Comparison of ENCODE assay signal across 18 cellular contexts in the genomic region with DNA sequence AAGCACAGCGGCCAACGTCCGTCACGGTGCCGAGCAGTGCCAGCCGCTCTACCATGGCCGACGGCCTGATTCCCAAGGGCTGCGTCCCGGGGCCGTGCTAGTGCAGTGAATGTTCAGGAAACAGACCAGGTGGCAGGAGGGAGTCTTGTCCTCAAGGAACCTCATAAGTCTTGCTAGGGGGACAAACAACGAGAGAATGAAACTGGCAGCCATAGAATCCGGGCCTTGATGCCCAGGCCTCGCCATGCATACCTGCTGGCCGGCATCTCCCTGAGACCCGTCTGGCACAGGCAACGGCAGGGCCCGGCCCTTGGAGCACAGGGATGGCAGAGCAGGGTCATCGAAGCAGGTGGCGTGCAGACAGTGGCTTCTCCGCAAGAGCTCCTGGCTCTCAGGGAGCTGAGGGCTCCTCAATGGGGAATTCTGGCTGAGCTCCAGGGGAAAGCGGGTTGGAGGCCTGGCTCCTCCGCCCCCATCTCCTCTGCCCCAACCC. TPM values are rescaled to one million over a fixed set of nuclear protein-coding genes. Genes with fewer than 3 reads are reported as not detected.
DNase-seq lines count a peak whose midpoint lies in the region; ATAC-seq and TF ChIP-seq lines count a peak whose summit lies in the region.
"Had no signal": no experiment of that assay in that cellular context is flagged by ENCODE, and none has a peak within 500 bp of the region (broad histone marks: within the 10 kb centered on the region; RNA-seq: fewer than 3 reads in every experiment).

No MANE protein-coding gene starts in this region.

- H3K4me3 ChIP-seq in gastroesophageal sphincter: no peak overlapping the region
- H3K4me3 ChIP-seq: cardiac muscle cell had no signal

- POLR2A ChIA-PET in activated CD4-positive, alpha-beta T cell treated with anti-CD3 and anti-CD28 coated beads for 36 hours (lab: Charles Lee): no interaction called here

- peaks cover 32% of the 10 kb centered on the region for H3K27me3 Mint-ChIP-seq in activated T-cell treated with anti-CD3 and anti-CD28 coated beads, Interleukin-2, amount 50 U/mL, for 72 hours (ENCODE audit: low read depth)
- H3K27me3 Mint-ChIP-seq in activated CD4-positive, alpha-beta T cell treated with anti-CD3 and anti-CD28 coated beads for 36 hours: peaks cover 5% of the 10 kb centered on the region
- H3K27me3 Mint-ChIP-seq: type B pancreatic cell had no signal

- intact Hi-C loops in activated CD4-positive, alpha-beta T cell treated with anti-CD3 and anti-CD28 coated beads for 36 hours (cut with DNase I, micrococcal nuclease): no loop called here

- TF ChIP-seq EP300 in gastroesophageal sphincter (IDR thresholded peaks at IDR 0.05): no peak

- no peak for ATAC-seq in activated T-cell treated with anti-CD3 and anti-CD28 coated beads, Interleukin-2, amount 50 U/mL, for 72 hours (replicated peaks in 1 of 2)
- ATAC-seq in gastroesophageal sphincter: no peak
- no peak for ATAC-seq in omental fat pad (ENCODE audit: low FRiP score)
- no peak for ATAC-seq in GM21786 (IDR thresholded peaks at IDR 0.05; ENCODE audit: unreplicated experiment)
- no peak for ATAC-seq in activated CD4-positive, alpha-beta T cell treated with anti-CD3 and anti-CD28 coated beads for 36 hours
- ATAC-seq: activated CD8-positive, alpha-beta T cell treated with anti-CD3 and anti-CD28 coated beads for 36 hours; activated naive CD8-positive, alpha-beta T cell treated with anti-CD3 and anti-CD28 coated beads, Interleukin-2, amount 50 U/mL, for 24 hours; effector memory CD8-positive, alpha-beta T cell had no signal

- H3K36me3 Mint-ChIP-seq in activated T-cell treated with anti-CD3 and anti-CD28 coated beads, Interleukin-2, amount 50 U/mL, for 72 hours (ENCODE audit: insufficient read depth in 2 of 2): no peaks in the 10 kb centered on the region
- H3K36me3 Mint-ChIP-seq in activated CD4-positive, alpha-beta T cell treated with anti-CD3 and anti-CD28 coated beads for 36 hours (ENCODE audit: low read depth): no peaks in the 10 kb centered on the region

- peak overlapping the region in 3 of 4 donors; percentile 9 to 59 (median 33) for H3K27ac ChIP-seq in gastroesophageal sphincter
- H3K27ac ChIP-seq: cardiac muscle cell had no signal

- no peaks in the 10 kb centered on the region for H3K4me1 Mint-ChIP-seq in activated T-cell treated with anti-CD3 and anti-CD28 coated beads, Interleukin-2, amount 50 U/mL, for 72 hours (ENCODE audit: low read depth)
- H3K4me1 Mint-ChIP-seq in activated CD4-positive, alpha-beta T cell treated with anti-CD3 and anti-CD28 coated beads for 36 hours: no peaks in the 10 kb centered on the region
- H3K4me1 Mint-ChIP-seq: activated naive CD8-positive, alpha-beta T cell treated with anti-CD3 and anti-CD28 coated beads, Interleukin-2, amount 50 U/mL, for 24 hours had no signal

- H3K9me3 ChIP-seq in gastroesophageal sphincter: no peaks in the 10 kb centered on the region

- no peak for TF ChIP-seq CTCF in gastroesophageal sphincter (IDR thresholded peaks at IDR 0.05)
- no peak for TF ChIP-seq CTCF in omental fat pad (IDR thresholded peaks at IDR 0.05)

- 86 to 100% methylated on average over 1 to 18 of the region's 23 CpGs for WGBS in gastroesophageal sphincter (ENCODE audit: low coverage in 1 of 2), 2 donors

- H3K4me3 Mint-ChIP-seq in activated T-cell treated with anti-CD3 and anti-CD28 coated beads, Interleukin-2, amount 50 U/mL, for 72 hours: no peak overlapping the region
- H3K4me3 Mint-ChIP-seq in activated CD4-positive, alpha-beta T cell treated with anti-CD3 and anti-CD28 coated beads for 36 hours: no peak overlapping the region
- H3K4me3 Mint-ChIP-seq: activated CD8-positive, alpha-beta T cell treated with anti-CD3 and anti-CD28 coated beads for 36 hours; activated naive CD8-positive, alpha-beta T cell treated with anti-CD3 and anti-CD28 coated beads, Interleukin-2, amount 50 U/mL, for 24 hours; CD4-positive, alpha-beta T cell; effector memory CD8-positive, alpha-beta T cell; nephron; type B pancreatic cell had no signal

- CTCF ChIA-PET in activated CD4-positive, alpha-beta T cell treated with anti-CD3 and anti-CD28 coated beads for 36 hours (lab: Charles Lee): no interaction called here

- TF ChIP-seq POLR2A in gastroesophageal sphincter (IDR thresholded peaks at IDR 0.05): no peak

- no peaks in the 10 kb centered on the region for H3K9me3 Mint-ChIP-seq in activated T-cell treated with anti-CD3 and anti-CD28 coated beads, Interleukin-2, amount 50 U/mL, for 72 hours
- no peaks in the 10 kb centered on the region for H3K9me3 Mint-ChIP-seq in activated CD4-positive, alpha-beta T cell treated with anti-CD3 and anti-CD28 coated beads for 36 hours (ENCODE audit: low read depth)
- H3K9me3 Mint-ChIP-seq: activated CD8-positive, alpha-beta T cell treated with anti-CD3 and anti-CD28 coated beads for 36 hours; activated naive CD8-positive, alpha-beta T cell treated with anti-CD3 and anti-CD28 coated beads, Interleukin-2, amount 50 U/mL, for 24 hours; CD4-positive, alpha-beta T cell; effector memory CD8-positive, alpha-beta T cell; nephron; type B pancreatic cell had no signal

- peak overlapping the region; percentile 42 for H3K27ac Mint-ChIP-seq in activated T-cell treated with anti-CD3 and anti-CD28 coated beads, Interleukin-2, amount 50 U/mL, for 72 hours
- no peak overlapping the region for H3K27ac Mint-ChIP-seq in activated CD4-positive, alpha-beta T cell treated with anti-CD3 and anti-CD28 coated beads for 36 hours
- H3K27ac Mint-ChIP-seq: activated CD8-positive, alpha-beta T cell treated with anti-CD3 and anti-CD28 coated beads for 36 hours; activated naive CD8-positive, alpha-beta T cell treated with anti-CD3 and anti-CD28 coated beads, Interleukin-2, amount 50 U/mL, for 24 hours; CD4-positive, alpha-beta T cell; effector memory CD8-positive, alpha-beta T cell; nephron; type B pancreatic cell had no signal

- DNase-seq in activated T-cell treated with anti-CD3 and anti-CD28 coated beads, Interleukin-2, amount 50 U/mL, for 72 hours: no peak
- no peak for DNase-seq in activated T-cell treated with anti-CD3 and anti-CD28 coated beads, Interleukin-2, amount 50 U/mL, for 48 hours
- peak; percentile 73 for DNase-seq in NCI-H345 (lab: John Stamatoyannopoulos, UW)
- no peak for DNase-seq in omental fat pad (ENCODE audit: low spot score)
- no peak for DNase-seq in effector CD4-positive, alpha-beta T cell
- DNase-seq in activated CD4-positive, alpha-beta T cell treated with anti-CD3 and anti-CD28 coated beads for 36 hours: no peak
- DNase-seq: activated CD8-positive, alpha-beta T cell treated with anti-CD3 and anti-CD28 coated beads for 36 hours; activated naive CD8-positive, alpha-beta T cell treated with anti-CD3 and anti-CD28 coated beads, Interleukin-2, amount 50 U/mL, for 24 hours; CD4-positive, alpha-beta T cell; effector memory CD8-positive, alpha-beta T cell; islet precursor cell; NCI-H2081; stimulated activated naive CD4-positive, alpha-beta T cell treated with Interleukin-2 at 50 U/mL for 16 hours had no signal

- H3K27me3 ChIP-seq in gastroesophageal sphincter: no peaks in the 10 kb centered on the region
- H3K27me3 ChIP-seq: cardiac muscle cell had no signal

- peaks cover 0 to 92% (median 12%) of the 10 kb centered on the region in 3 donors for H3K4me1 ChIP-seq in gastroesophageal sphincter

- no peaks in the 10 kb centered on the region for H3K36me3 ChIP-seq in gastroesophageal sphincter
- H3K36me3 ChIP-seq: cardiac muscle cell had no signal

RNA-seq across cellular contexts. Expression of a gene that starts 58.8 kb away (rescaled TPM):
- 1 to 10 TPM in 1 of 2 donors, under 1 TPM in 1; 0.70 to 1.6 TPM for total RNA-seq in activated T-cell treated with anti-CD3 and anti-CD28 coated beads, Interleukin-2, amount 50 U/mL, for 72 hours
- 10 to 100 TPM; 40.8 to 73.8 (median 47.7) TPM for total RNA-seq in gastroesophageal sphincter
- 10 to 100 TPM; 19.7 to 56.5 (median 31.1) TPM for total RNA-seq in omental fat pad
- under 1 TPM; 0.76 to 0.94 TPM for total RNA-seq in activated CD4-positive, alpha-beta T cell treated with anti-CD3 and anti-CD28 coated beads for 36 hours

Comparison
In these comparisons a context has a peak if more than half of its experiments do, and no peak if none do; other contexts are left out.
1. RNA of a gene that starts 58.8 kb away (total RNA-seq): 40.8 to 73.8 TPM in gastroesophageal sphincter and 19.7 to 56.5 TPM in omental fat pad; 0.70 to 1.6 TPM in activated T-cell treated with anti-CD3 and anti-CD28 coated beads, Interleukin-2, amount 50 U/mL, for 72 hours and 0.76 to 0.94 TPM in activated CD4-positive, alpha-beta T cell treated with anti-CD3 and anti-CD28 coated beads for 36 hours; every median in the first group is over 4 times any median in the second.